In the genomic region with DNA sequence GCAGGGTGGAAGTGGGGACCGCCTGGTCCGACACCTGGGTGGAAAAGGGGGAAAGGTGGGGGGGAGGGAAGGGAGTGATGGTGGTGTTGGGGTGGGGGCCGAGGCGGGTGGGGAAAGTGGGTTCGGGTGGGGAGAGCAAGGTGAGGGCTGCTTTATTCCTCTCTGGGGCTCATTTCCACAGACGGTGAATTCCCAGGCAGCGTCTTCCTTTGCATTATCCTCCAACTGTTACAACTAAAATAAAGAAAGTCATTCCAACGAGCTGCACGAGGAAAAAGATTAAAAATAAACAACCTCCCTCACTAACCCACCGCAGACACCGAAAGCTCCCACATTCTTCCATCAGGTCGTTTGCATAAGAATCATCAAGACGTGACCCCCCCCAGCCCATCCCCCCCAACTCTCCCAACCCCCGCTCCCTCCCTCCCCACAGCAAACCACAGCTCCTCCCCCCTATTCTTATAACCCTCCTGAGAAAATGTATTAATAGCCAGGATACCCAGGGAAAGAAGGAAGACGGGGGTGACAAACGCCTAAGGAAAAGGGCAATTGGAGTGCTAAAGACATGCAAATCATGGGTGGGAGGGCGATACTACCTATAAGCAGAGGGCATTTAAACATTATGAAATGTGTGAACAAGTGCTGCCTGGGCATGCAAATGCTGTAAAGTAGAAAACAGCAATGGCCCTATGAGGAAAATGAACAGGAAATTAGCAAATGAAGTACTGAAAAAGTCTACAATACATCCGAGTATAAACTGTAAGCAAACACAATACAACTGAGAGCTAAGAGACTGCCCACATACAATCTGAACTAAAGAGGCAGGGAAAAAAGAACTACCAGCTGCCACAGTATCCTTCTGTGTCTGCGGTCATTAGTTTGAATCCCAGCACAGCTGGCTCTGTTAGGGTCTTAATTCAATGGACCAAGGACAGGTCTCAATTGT, we compare ENCODE assay signal across 8 cellular contexts. TPM values are rescaled to one million over a fixed set of nuclear protein-coding genes. Genes with fewer than 3 reads are reported as not detected.
DNase-seq lines count a peak whose midpoint lies in the region; ATAC-seq and TF ChIP-seq lines count a peak whose summit lies in the region.

No MANE protein-coding gene starts in this region.

- H3K36me3 ChIP-seq in stomach: no peaks in the 10 kb centered on the region

- no peak overlapping the region for H3K27ac Mint-ChIP-seq in T-helper 1 cell treated with Interleukin-12 subunit alpha and Interleukin-12 subunit beta and Interleukin-4 antibody, amounts not matched to agents 30 μg/mL and 1 μg/mL, for 36 hours
- H3K27ac Mint-ChIP-seq in activated naive CD8-positive, alpha-beta T cell treated with anti-CD3 and anti-CD28 coated beads, Interleukin-2, amount 50 U/mL, for 24 hours: no peak overlapping the region

- peak overlapping the region; percentile 65 for H3K4me3 Mint-ChIP-seq in T-helper 1 cell treated with Interleukin-12 subunit alpha and Interleukin-12 subunit beta and Interleukin-4 antibody, amounts not matched to agents 30 μg/mL and 1 μg/mL, for 36 hours
- H3K4me3 Mint-ChIP-seq in activated naive CD8-positive, alpha-beta T cell treated with anti-CD3 and anti-CD28 coated beads, Interleukin-2, amount 50 U/mL, for 24 hours: peak overlapping the region; percentile 61

- no peak for DNase-seq in T-helper 1 cell
- peak; percentile 0 for DNase-seq in M059J (ENCODE audit: low read depth)
- no peak for DNase-seq in activated naive CD8-positive, alpha-beta T cell treated with anti-CD3 and anti-CD28 coated beads, Interleukin-2, amount 50 U/mL, for 24 hours
- DNase-seq in iris pigment epithelial cell (ENCODE audit: low read depth): peak; percentile 1
- no peak for DNase-seq in stomach
- no peak for DNase-seq in HuH-7 (ENCODE audit: low spot score)

- 4 to 6% (median 4%) methylated on average over 19 of the region's 19 CpGs for WGBS in stomach, 5 donors

- H3K9me3 Mint-ChIP-seq in T-helper 1 cell treated with Interleukin-12 subunit alpha and Interleukin-12 subunit beta and Interleukin-4 antibody, amounts not matched to agents 30 μg/mL and 1 μg/mL, for 36 hours: no peaks in the 10 kb centered on the region
- no peaks in the 10 kb centered on the region for H3K9me3 Mint-ChIP-seq in activated naive CD8-positive, alpha-beta T cell treated with anti-CD3 and anti-CD28 coated beads, Interleukin-2, amount 50 U/mL, for 24 hours

- H3K27me3 Mint-ChIP-seq in T-helper 1 cell treated with Interleukin-12 subunit alpha and Interleukin-12 subunit beta and Interleukin-4 antibody, amounts not matched to agents 30 μg/mL and 1 μg/mL, for 36 hours (ENCODE audit: low read depth): peaks cover 80% of the 10 kb centered on the region
- H3K27me3 Mint-ChIP-seq in activated naive CD8-positive, alpha-beta T cell treated with anti-CD3 and anti-CD28 coated beads, Interleukin-2, amount 50 U/mL, for 24 hours: peaks cover 70% of the 10 kb centered on the region

- intact Hi-C loops in stomach (cut with DNase I; ENCODE audit: low total_unique reads): no loop called here

- no peaks in the 10 kb centered on the region for H3K9me3 ChIP-seq in stomach

- H3K4me1 Mint-ChIP-seq in T-helper 1 cell treated with Interleukin-12 subunit alpha and Interleukin-12 subunit beta and Interleukin-4 antibody, amounts not matched to agents 30 μg/mL and 1 μg/mL, for 36 hours (ENCODE audit: low read depth): peaks cover 13% of the 10 kb centered on the region
- peaks cover 35% of the 10 kb centered on the region for H3K4me1 Mint-ChIP-seq in activated naive CD8-positive, alpha-beta T cell treated with anti-CD3 and anti-CD28 coated beads, Interleukin-2, amount 50 U/mL, for 24 hours

- TF ChIP-seq CTCF in stomach (IDR thresholded peaks at IDR 0.05): no peak

- TF ChIP-seq EP300 in stomach (IDR thresholded peaks at IDR 0.05): no peak

- H3K4me3 ChIP-seq in stomach: peak overlapping the region; percentile 56 to 65 (median 62)

- peaks cover 0 to 31% (median 14%) of the 10 kb centered on the region in 3 donors for H3K27me3 ChIP-seq in stomach

- TF ChIP-seq POLR2A in stomach (IDR thresholded peaks at IDR 0.05): no peak

- peaks cover 13 to 47% (median 36%) of the 10 kb centered on the region in 4 donors for H3K4me1 ChIP-seq in stomach

- H3K36me3 Mint-ChIP-seq in T-helper 1 cell treated with Interleukin-12 subunit alpha and Interleukin-12 subunit beta and Interleukin-4 antibody, amounts not matched to agents 30 μg/mL and 1 μg/mL, for 36 hours (ENCODE audit: low read depth): no peaks in the 10 kb centered on the region
- peaks cover 3% of the 10 kb centered on the region for H3K36me3 Mint-ChIP-seq in activated naive CD8-positive, alpha-beta T cell treated with anti-CD3 and anti-CD28 coated beads, Interleukin-2, amount 50 U/mL, for 24 hours (ENCODE audit: low read depth)

- H3K27ac ChIP-seq in stomach: peak overlapping the region; percentile 29 to 76 (median 63)

- ATAC-seq in GM21723 (IDR thresholded peaks at IDR 0.05; ENCODE audit: unreplicated experiment): peak; percentile 33
- ATAC-seq in activated naive CD8-positive, alpha-beta T cell treated with anti-CD3 and anti-CD28 coated beads, Interleukin-2, amount 50 U/mL, for 24 hours: no peak

RNA-seq across cellular contexts. Expression of a gene that starts 2.6 kb away (rescaled TPM):
- total RNA-seq in M059J (2014; rRNA removed; shearing (Covaris generic)): not detected in 2 replicates
- 10 to 100 TPM in 1 of 5 donors, 1 to 10 TPM in 2, not detected in 2; 1.9 to 18.5 (median 4.2) TPM for total RNA-seq in stomach
- polyA plus RNA-seq in stomach: under 1 TPM; 0.10 to 0.92 (median 0.50) TPM

Comparison
In these comparisons a context has a peak if more than half of its experiments do, and no peak if none do; other contexts are left out.
1. DNase-seq: peak in M059J (single experiment) and iris pigment epithelial cell (single experiment); none in T-helper 1 cell (0 of 5), activated naive CD8-positive, alpha-beta T cell treated with anti-CD3 and anti-CD28 coated beads, Interleukin-2, amount 50 U/mL, for 24 hours (single experiment), stomach (single experiment) and HuH-7 (single experiment).